ENCODE assay signal across 1 cellular context in the genomic region with DNA sequence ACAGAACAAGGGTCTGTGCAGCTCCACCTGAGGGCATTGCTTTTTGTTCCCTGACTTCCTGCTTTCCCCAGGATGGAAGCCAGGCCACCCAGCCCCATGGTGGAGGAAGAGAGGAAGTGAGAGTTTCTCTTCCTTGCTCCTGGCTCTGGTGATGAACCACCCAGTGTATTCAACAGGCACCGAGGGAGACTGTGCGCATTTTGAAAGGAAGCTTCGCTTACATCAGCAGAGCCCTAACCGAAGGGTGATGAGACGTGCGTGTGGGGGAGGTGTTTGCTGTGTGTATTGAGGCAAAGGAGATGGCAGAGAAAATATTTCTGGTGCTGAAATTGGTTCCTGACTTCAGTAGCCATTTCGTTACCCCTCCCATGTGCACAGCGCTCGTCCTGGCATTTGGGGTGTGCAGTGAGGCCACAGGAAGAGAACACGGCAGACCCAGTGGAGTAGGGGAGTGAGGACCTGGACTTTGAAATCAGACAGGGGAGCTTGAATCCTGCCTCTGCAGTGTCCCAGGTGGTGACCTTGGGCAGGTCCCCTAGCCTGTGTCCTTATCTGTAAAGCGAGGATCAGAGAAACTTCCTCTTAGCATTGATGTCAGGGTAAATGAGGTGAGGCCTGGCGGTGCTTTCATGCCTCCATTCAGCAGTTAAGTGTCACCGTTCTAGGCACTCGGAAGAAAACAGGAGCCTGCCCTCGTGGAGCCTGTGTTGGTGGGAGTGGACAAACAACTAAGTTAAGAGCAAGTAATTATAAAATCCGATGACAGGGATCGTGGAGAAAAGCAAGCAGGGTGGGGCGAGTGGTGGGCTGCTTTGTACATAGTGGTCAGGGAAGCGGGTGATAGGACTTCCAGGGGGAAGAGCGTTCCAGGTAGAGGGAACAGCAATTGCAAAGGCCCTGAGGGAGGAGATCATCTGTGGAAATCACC.
A peak's percentile ranks its signal among the peaks of the same experiment; 100 is the strongest.
TF ChIP-seq lines count a peak whose summit lies in the region.

No MANE protein-coding gene starts in this region.

TF ChIP-seq in HepG2, 621 proteins besides CTCF, POLR2A, EP300 and RAD21 (continued from another document and continues in another):
- 0 out of 2 replicates have a peak, but pooled peaks have one; percentile 25 for TF ChIP-seq SMARCC2 (IDR thresholded peaks at IDR 0.05)
- TF ChIP-seq ZNF224 (CRISPR knock-in tag; IDR thresholded peaks at IDR 0.05) = no peak
- TF ChIP-seq CAMTA2 (CRISPR knock-in tag; IDR thresholded peaks at IDR 0.05; ENCODE audit: borderline replicate concordance) = no peak
- TF ChIP-seq, protein P1, sequence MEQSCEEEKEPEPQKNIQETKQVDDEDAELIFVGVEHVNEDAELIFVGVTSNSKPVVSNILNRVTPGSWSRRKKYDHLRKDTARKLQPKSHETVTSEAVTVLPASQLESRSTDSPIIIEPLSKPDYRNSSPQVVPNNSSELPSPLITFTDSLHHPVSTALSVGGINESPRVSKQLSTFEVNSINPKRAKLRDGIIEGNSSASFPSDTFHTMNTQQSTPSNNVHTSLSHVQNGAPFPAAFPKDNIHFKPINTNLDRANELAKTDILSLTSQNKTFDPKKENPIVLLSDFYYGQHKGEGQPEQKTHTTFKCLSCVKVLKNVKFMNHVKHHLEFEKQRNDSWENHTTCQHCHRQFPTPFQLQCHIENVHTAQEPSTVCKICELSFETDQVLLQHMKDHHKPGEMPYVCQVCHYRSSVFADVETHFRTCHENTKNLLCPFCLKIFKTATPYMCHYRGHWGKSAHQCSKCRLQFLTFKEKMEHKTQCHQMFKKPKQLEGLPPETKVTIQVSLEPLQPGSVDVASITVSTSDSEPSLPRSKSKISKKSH (CRISPR knock-in tag; IDR thresholded peaks at IDR 0.05; ENCODE audit: borderline replicate concordance) = no peak
- TF ChIP-seq XBP1 (CRISPR knock-in tag; IDR thresholded peaks at IDR 0.05) = no peak
- no peak for TF ChIP-seq TCF12 (IDR thresholded peaks at IDR 0.05)
- TF ChIP-seq TCF12 (CRISPR knock-in tag; IDR thresholded peaks at IDR 0.05) = peak; percentile 99
- no peak for TF ChIP-seq MTA3 (CRISPR knock-in tag; IDR thresholded peaks at IDR 0.05)
- TF ChIP-seq ELF1 (CRISPR knock-in tag; IDR thresholded peaks at IDR 0.05) = peak; percentile 75
- peak in 1 of 2 experiments; percentile 84; a peak in 2 of 4 replicates for TF ChIP-seq ATF4 (CRISPR knock-in tag; IDR thresholded peaks at IDR 0.05)
- TF ChIP-seq MLX (CRISPR knock-in tag; IDR thresholded peaks at IDR 0.05) = peak; percentile 95
- no peak for TF ChIP-seq HDAC6 (IDR thresholded peaks at IDR 0.05; ENCODE audit: low read depth, low read length)
- TF ChIP-seq THAP11 (CRISPR knock-in tag; IDR thresholded peaks at IDR 0.05) = peak; percentile 79
- peak; percentile 68; the same call in 1 of the 2 replicates for TF ChIP-seq CCDC6 (CRISPR knock-in tag; IDR thresholded peaks at IDR 0.05)
- TF ChIP-seq MIER3 (CRISPR knock-in tag; IDR thresholded peaks at IDR 0.05; ENCODE audit: borderline replicate concordance) = peak; percentile 89
- TF ChIP-seq HMGXB4 (CRISPR knock-in tag; IDR thresholded peaks at IDR 0.05; ENCODE audit: borderline replicate concordance in 1 of 2, low read depth in 1 of 2) = peak; percentile 34 to 83; a peak in 3 of 4 replicates
- TF ChIP-seq ZNF263 (CRISPR knock-in tag; IDR thresholded peaks at IDR 0.05) = peak; percentile 82
- TF ChIP-seq ZNF607 (CRISPR knock-in tag; IDR thresholded peaks at IDR 0.05; ENCODE audit: borderline replicate concordance) = peak; percentile 55
- TF ChIP-seq, protein P2, sequence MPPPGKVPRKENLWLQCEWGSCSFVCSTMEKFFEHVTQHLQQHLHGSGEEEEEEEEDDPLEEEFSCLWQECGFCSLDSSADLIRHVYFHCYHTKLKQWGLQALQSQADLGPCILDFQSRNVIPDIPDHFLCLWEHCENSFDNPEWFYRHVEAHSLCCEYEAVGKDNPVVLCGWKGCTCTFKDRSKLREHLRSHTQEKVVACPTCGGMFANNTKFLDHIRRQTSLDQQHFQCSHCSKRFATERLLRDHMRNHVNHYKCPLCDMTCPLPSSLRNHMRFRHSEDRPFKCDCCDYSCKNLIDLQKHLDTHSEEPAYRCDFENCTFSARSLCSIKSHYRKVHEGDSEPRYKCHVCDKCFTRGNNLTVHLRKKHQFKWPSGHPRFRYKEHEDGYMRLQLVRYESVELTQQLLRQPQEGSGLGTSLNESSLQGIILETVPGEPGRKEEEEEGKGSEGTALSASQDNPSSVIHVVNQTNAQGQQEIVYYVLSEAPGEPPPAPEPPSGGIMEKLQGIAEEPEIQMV (CRISPR knock-in tag; IDR thresholded peaks at IDR 0.05; ENCODE audit: low read depth) = peak; percentile 89; the same call in 1 of the 2 replicates
- TF ChIP-seq HOXD1 (CRISPR knock-in tag; IDR thresholded peaks at IDR 0.05) = peak; percentile 86
- 0 out of 2 replicates have a peak, but pooled peaks have one; percentile 40 for TF ChIP-seq ZSCAN5A (CRISPR knock-in tag; IDR thresholded peaks at IDR 0.05; ENCODE audit: borderline replicate concordance)
- peak; percentile 89 for TF ChIP-seq U2AF1 (optimal IDR thresholded peaks at IDR 0.05; ENCODE audit: low read depth, low read length)
- TF ChIP-seq, protein P3, sequence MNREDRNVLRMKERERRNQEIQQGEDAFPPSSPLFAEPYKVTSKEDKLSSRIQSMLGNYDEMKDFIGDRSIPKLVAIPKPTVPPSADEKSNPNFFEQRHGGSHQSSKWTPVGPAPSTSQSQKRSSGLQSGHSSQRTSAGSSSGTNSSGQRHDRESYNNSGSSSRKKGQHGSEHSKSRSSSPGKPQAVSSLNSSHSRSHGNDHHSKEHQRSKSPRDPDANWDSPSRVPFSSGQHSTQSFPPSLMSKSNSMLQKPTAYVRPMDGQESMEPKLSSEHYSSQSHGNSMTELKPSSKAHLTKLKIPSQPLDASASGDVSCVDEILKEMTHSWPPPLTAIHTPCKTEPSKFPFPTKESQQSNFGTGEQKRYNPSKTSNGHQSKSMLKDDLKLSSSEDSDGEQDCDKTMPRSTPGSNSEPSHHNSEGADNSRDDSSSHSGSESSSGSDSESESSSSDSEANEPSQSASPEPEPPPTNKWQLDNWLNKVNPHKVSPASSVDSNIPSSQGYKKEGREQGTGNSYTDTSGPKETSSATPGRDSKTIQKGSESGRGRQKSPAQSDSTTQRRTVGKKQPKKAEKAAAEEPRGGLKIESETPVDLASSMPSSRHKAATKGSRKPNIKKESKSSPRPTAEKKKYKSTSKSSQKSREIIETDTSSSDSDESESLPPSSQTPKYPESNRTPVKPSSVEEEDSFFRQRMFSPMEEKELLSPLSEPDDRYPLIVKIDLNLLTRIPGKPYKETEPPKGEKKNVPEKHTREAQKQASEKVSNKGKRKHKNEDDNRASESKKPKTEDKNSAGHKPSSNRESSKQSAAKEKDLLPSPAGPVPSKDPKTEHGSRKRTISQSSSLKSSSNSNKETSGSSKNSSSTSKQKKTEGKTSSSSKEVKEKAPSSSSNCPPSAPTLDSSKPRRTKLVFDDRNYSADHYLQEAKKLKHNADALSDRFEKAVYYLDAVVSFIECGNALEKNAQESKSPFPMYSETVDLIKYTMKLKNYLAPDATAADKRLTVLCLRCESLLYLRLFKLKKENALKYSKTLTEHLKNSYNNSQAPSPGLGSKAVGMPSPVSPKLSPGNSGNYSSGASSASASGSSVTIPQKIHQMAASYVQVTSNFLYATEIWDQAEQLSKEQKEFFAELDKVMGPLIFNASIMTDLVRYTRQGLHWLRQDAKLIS (CRISPR knock-in tag; IDR thresholded peaks at IDR 0.05) = peak; percentile 77; the same call in 1 of the 2 replicates
- TF ChIP-seq KAT2B (IDR thresholded peaks at IDR 0.05; ENCODE audit: borderline replicate concordance, low read depth, low read length) = no peak
- TF ChIP-seq, protein P4, sequence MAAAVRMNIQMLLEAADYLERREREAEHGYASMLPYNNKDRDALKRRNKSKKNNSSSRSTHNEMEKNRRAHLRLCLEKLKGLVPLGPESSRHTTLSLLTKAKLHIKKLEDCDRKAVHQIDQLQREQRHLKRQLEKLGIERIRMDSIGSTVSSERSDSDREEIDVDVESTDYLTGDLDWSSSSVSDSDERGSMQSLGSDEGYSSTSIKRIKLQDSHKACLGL (CRISPR knock-in tag; IDR thresholded peaks at IDR 0.05) = no peak; the same call in 1 of the 2 replicates
- TF ChIP-seq ATF7-NPFF (CRISPR knock-in tag; IDR thresholded peaks at IDR 0.05; ENCODE audit: low read depth) = no peak
- no peak for TF ChIP-seq ZSCAN30 (CRISPR knock-in tag; IDR thresholded peaks at IDR 0.05)
- TF ChIP-seq ZNF460 (CRISPR knock-in tag; IDR thresholded peaks at IDR 0.05; ENCODE audit: borderline replicate concordance) = peak; percentile 29; the same call in 1 of the 2 replicates
- TF ChIP-seq NBN (conservative IDR thresholded peaks at IDR 0.05) = no peak
- no peak for TF ChIP-seq CENPX (CRISPR knock-in tag; IDR thresholded peaks at IDR 0.05)
- peak; percentile 100 for TF ChIP-seq RXRB (CRISPR knock-in tag; IDR thresholded peaks at IDR 0.05; ENCODE audit: borderline replicate concordance)
- TF ChIP-seq ZNF7 (CRISPR knock-in tag; IDR thresholded peaks at IDR 0.05) = peak; percentile 51; the same call in 1 of the 2 replicates
- TF ChIP-seq MXD4 (CRISPR knock-in tag; IDR thresholded peaks at IDR 0.05) = peak; percentile 77; the same call in 1 of the 2 replicates
- TF ChIP-seq FOXO1 (CRISPR knock-in tag; IDR thresholded peaks at IDR 0.05) = peak; percentile 97
- TF ChIP-seq, protein P5, sequence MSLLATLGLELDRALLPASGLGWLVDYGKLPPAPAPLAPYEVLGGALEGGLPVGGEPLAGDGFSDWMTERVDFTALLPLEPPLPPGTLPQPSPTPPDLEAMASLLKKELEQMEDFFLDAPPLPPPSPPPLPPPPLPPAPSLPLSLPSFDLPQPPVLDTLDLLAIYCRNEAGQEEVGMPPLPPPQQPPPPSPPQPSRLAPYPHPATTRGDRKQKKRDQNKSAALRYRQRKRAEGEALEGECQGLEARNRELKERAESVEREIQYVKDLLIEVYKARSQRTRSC (CRISPR knock-in tag; IDR thresholded peaks at IDR 0.05; ENCODE audit: low read depth) = no peak; the same call in 1 of the 2 replicates
- TF ChIP-seq ZNF33A (CRISPR knock-in tag; IDR thresholded peaks at IDR 0.05; ENCODE audit: borderline replicate concordance) = no peak; the same call in 1 of the 2 replicates
- TF ChIP-seq, protein P6, sequence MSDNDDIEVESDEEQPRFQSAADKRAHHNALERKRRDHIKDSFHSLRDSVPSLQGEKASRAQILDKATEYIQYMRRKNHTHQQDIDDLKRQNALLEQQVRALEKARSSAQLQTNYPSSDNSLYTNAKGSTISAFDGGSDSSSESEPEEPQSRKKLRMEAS (IDR thresholded peaks at IDR 0.05) = peak; percentile 88
- TF ChIP-seq ZNF839 (CRISPR knock-in tag; IDR thresholded peaks at IDR 0.05; ENCODE audit: borderline replicate concordance) = no peak; the same call in 1 of the 2 replicates
- TF ChIP-seq TBX2 (CRISPR knock-in tag; IDR thresholded peaks at IDR 0.05; ENCODE audit: borderline replicate concordance) = peak; percentile 99
- TF ChIP-seq HNRNPK (IDR thresholded peaks at IDR 0.05; ENCODE audit: low read depth, low read length, poor library complexity, severe bottlenecking) = no peak
- TF ChIP-seq ZNF207 (IDR thresholded peaks at IDR 0.05; ENCODE audit: borderline replicate concordance) = no peak
- TF ChIP-seq BHLHE40 (IDR thresholded peaks at IDR 0.05; ENCODE audit: low read length) = peak; percentile 11; the same call in 1 of the 2 replicates
- peak; percentile 54 for TF ChIP-seq SMC3 (IDR thresholded peaks at IDR 0.05; ENCODE audit: low read length)
- TF ChIP-seq TBX3 (IDR thresholded peaks at IDR 0.05; ENCODE audit: borderline replicate concordance) = peak; percentile 83
